12 cellular contexts compared by ENCODE assay signal in the genomic region with DNA sequence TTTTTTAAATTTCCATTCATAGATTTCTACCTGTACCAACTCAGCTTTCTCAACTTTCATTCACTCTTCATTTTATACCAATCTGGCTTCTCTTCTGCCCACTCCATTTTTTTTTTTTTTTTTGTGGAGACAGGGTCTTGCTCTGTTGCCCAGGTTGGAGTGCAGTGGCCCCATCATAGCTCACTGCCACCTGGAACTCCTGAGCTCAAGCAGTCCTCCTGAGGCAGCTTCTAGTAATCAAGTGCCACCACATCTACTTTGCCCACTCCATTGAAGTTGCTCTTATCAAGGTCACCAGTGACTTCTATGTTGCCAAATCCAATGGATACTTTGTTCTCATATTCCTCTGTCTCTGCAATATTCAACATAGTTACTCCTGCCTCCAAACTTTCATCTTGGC.
DNase-seq lines count a peak whose midpoint lies in the region; ATAC-seq and TF ChIP-seq lines count a peak whose summit lies in the region.
"Had no signal": no experiment of that assay in that cellular context is flagged by ENCODE, and none has a peak within 500 bp of the region (broad histone marks: within the 10 kb centered on the region; RNA-seq: fewer than 3 reads in every experiment).

No MANE protein-coding gene starts in this region.

- peaks cover 9% of the 10 kb centered on the region for H3K36me3 Mint-ChIP-seq in activated naive CD4-positive, alpha-beta T cell treated with anti-CD3 and anti-CD28 coated beads, Interleukin-2, amount 50 U/mL, for 24 hours
- H3K36me3 Mint-ChIP-seq in stimulated activated memory B cell treated with anti-CD40 and anti-IgM and Interleukin-4, amounts not matched to agents 10 μg/mL and 1 μg/mL and 100 μg/mL, for 72 hours = peaks cover 43% of the 10 kb centered on the region

- no peaks in the 10 kb centered on the region for H3K9me3 Mint-ChIP-seq in activated naive CD4-positive, alpha-beta T cell treated with anti-CD3 and anti-CD28 coated beads, Interleukin-2, amount 50 U/mL, for 24 hours
- no peaks in the 10 kb centered on the region for H3K9me3 Mint-ChIP-seq in stimulated activated memory B cell treated with anti-CD40 and anti-IgM and Interleukin-4, amounts not matched to agents 10 μg/mL and 1 μg/mL and 100 μg/mL, for 72 hours

- H3K4me3 ChIP-seq in WERI-Rb-1 (ENCODE audit: low read depth, low read length) = no peak overlapping the region
- H3K4me3 ChIP-seq in foreskin fibroblast (ENCODE audit: low read depth in 1 of 2, low read length in 2 of 2) = peak overlapping the region; percentile 72 to 96
- H3K4me3 ChIP-seq: mucosa of descending colon had no signal

- H3K4me3 Mint-ChIP-seq in activated naive CD4-positive, alpha-beta T cell treated with anti-CD3 and anti-CD28 coated beads, Interleukin-2, amount 50 U/mL, for 24 hours = peak overlapping the region; percentile 99
- peak overlapping the region; percentile 96 for H3K4me3 Mint-ChIP-seq in stimulated activated memory B cell treated with anti-CD40 and anti-IgM and Interleukin-4, amounts not matched to agents 10 μg/mL and 1 μg/mL and 100 μg/mL, for 72 hours

- no peaks in the 10 kb centered on the region for H3K27me3 ChIP-seq in WERI-Rb-1 (ENCODE audit: insufficient read depth, low read depth, severe bottlenecking)

- H3K9me3 ChIP-seq in WERI-Rb-1 (ENCODE audit: severe bottlenecking) = no peaks in the 10 kb centered on the region
- H3K9me3 ChIP-seq: mucosa of descending colon, thoracic aorta had no signal

- H3K27me3 Mint-ChIP-seq in activated naive CD4-positive, alpha-beta T cell treated with anti-CD3 and anti-CD28 coated beads, Interleukin-2, amount 50 U/mL, for 24 hours = no peaks in the 10 kb centered on the region
- H3K27me3 Mint-ChIP-seq in stimulated activated memory B cell treated with anti-CD40 and anti-IgM and Interleukin-4, amounts not matched to agents 10 μg/mL and 1 μg/mL and 100 μg/mL, for 72 hours = no peaks in the 10 kb centered on the region

- peak overlapping the region; percentile 98; the same call in 1 of the 2 replicates for H3K27ac ChIP-seq in WERI-Rb-1
- H3K27ac ChIP-seq: thoracic aorta had no signal

- H3K27ac Mint-ChIP-seq in activated naive CD4-positive, alpha-beta T cell treated with anti-CD3 and anti-CD28 coated beads, Interleukin-2, amount 50 U/mL, for 24 hours = peak overlapping the region; percentile 100
- H3K27ac Mint-ChIP-seq in stimulated activated memory B cell treated with anti-CD40 and anti-IgM and Interleukin-4, amounts not matched to agents 10 μg/mL and 1 μg/mL and 100 μg/mL, for 72 hours = peak overlapping the region; percentile 99

- H3K36me3 ChIP-seq in WERI-Rb-1 = peaks cover 51% of the 10 kb centered on the region

- no peak for DNase-seq in activated naive CD4-positive, alpha-beta T cell treated with anti-CD3 and anti-CD28 coated beads, Interleukin-2, amount 50 U/mL, for 16 hours
- DNase-seq in WERI-Rb-1 = no peak
- DNase-seq in foreskin fibroblast = no peak
- no peak for DNase-seq in stimulated activated CD4-positive, alpha-beta T cell treated with anti-CD3 and anti-CD28 coated beads, Interleukin-2, amount 100 ng/mL, for 24 hours
- DNase-seq in pons (ENCODE audit: low spot score) = no peak
- DNase-seq: caudate nucleus, mucosa of descending colon, NCI-H1048 had no signal

- TF ChIP-seq CTCF in WERI-Rb-1 (IDR thresholded peaks at IDR 0.05; ENCODE audit: low read depth, low read length) = no peak
- no peak for TF ChIP-seq CTCF in foreskin fibroblast (IDR thresholded peaks at IDR 0.05; ENCODE audit: low read depth, low read length)

- H3K4me1 Mint-ChIP-seq in activated naive CD4-positive, alpha-beta T cell treated with anti-CD3 and anti-CD28 coated beads, Interleukin-2, amount 50 U/mL, for 24 hours = peaks cover 71% of the 10 kb centered on the region
- peaks cover 64% of the 10 kb centered on the region for H3K4me1 Mint-ChIP-seq in stimulated activated memory B cell treated with anti-CD40 and anti-IgM and Interleukin-4, amounts not matched to agents 10 μg/mL and 1 μg/mL and 100 μg/mL, for 72 hours

- ATAC-seq in stimulated activated memory B cell treated with anti-CD40 and anti-IgM and Interleukin-4, amounts not matched to agents 10 μg/mL and 1 μg/mL and 100 μg/mL, for 72 hours = no peak
- ATAC-seq in HG02852 (IDR thresholded peaks at IDR 0.05; ENCODE audit: unreplicated experiment) = no peak
- ATAC-seq: mucosa of descending colon had no signal
